1 cellular context compared by ENCODE assay signal in genomic region chr20:32764000-32764960, GRCh38.
TF ChIP-seq lines count a peak whose summit lies in the region.

No MANE protein-coding gene starts in this region.

TF ChIP-seq in K562, 482 proteins besides CTCF, POLR2A, EP300 and RAD21 (continued from another document):
- TF ChIP-seq NKRF (IDR thresholded peaks at IDR 0.05; ENCODE audit: borderline replicate concordance) (peak; percentile 44; the same call in 1 of the 2 replicates), MAZ (CRISPR knock-in tag; conservative IDR thresholded peaks at IDR 0.05 in 1 of 2, IDR thresholded peaks at IDR 0.05 in 1 of 2) (peak in 1 of 2 experiments; percentile 77; a peak in 2 of 4 replicates), MYC (IDR thresholded peaks at IDR 0.05; ENCODE audit: low read depth, low read length) (peak; percentile 51; the same call in 1 of the 2 replicates), MYC (CRISPR knock-in tag; IDR thresholded peaks at IDR 0.05; ENCODE audit: borderline replicate concordance, low read depth) (no peak), E2F5 (CRISPR knock-in tag; IDR thresholded peaks at IDR 0.05) (no peak), ZNF740 (CRISPR knock-in tag; IDR thresholded peaks at IDR 0.05) (0 out of 2 replicates have a peak, but pooled peaks have one; percentile 21), ZNF740 (tag; IDR thresholded peaks at IDR 0.05) (peak in 1 of 2 experiments; percentile 18; a peak in 1 of 4 replicates), BRF1 (IDR thresholded peaks at IDR 0.05; ENCODE audit: borderline replicate concordance, extremely low read depth, insufficient read length) (no peak), ZBTB1 (CRISPR knock-in tag; IDR thresholded peaks at IDR 0.05; ENCODE audit: borderline replicate concordance, low read depth) (no peak), ZKSCAN8 (CRISPR knock-in tag; IDR thresholded peaks at IDR 0.05) (peak; percentile 99), STAT6 (CRISPR knock-in tag; IDR thresholded peaks at IDR 0.05) (0 out of 2 replicates have a peak, but pooled peaks have one; percentile 51), HBP1 (CRISPR knock-in tag; IDR thresholded peaks at IDR 0.05) (no peak), MNT (conservative IDR thresholded peaks at IDR 0.05) (peak in 1 of 2 experiments; percentile 72; a peak in 2 of 4 replicates), RBFOX2 (IDR thresholded peaks at IDR 0.05; ENCODE audit: low read depth, low read length) (no peak; the same call in none of the 2 replicates), TRIM25 (IDR thresholded peaks at IDR 0.05; ENCODE audit: borderline replicate concordance) (no peak), GABPB1 (CRISPR knock-in tag; IDR thresholded peaks at IDR 0.05) (peak; percentile 19; the same call in 1 of the 2 replicates), TAF1 (IDR thresholded peaks at IDR 0.05; ENCODE audit: control insufficient read depth, extremely low read depth, insufficient read depth, low read length, severe bottlenecking) (peak; percentile 7), JUND (IDR thresholded peaks at IDR 0.05; ENCODE audit: borderline replicate concordance, low read depth, low read length) (no peak), JUND (tag; IDR thresholded peaks at IDR 0.05; ENCODE audit: borderline replicate concordance, low read depth, low read length) (no peak), ZNF143 (CRISPR knock-in tag; IDR thresholded peaks at IDR 0.05) (peak; percentile 49; the same call in 1 of the 2 replicates), ZFX (CRISPR knock-in tag; IDR thresholded peaks at IDR 0.05) (peak; percentile 40), EP400 (IDR thresholded peaks at IDR 0.05) (peak; percentile 47; the same call in 1 of the 2 replicates), SMAD3 (CRISPR knock-in tag; conservative IDR thresholded peaks at IDR 0.05) (no peak), ZNF79 (CRISPR knock-in tag; IDR thresholded peaks at IDR 0.05; ENCODE audit: low read depth) (no peak), USF2 (CRISPR knock-in tag; IDR thresholded peaks at IDR 0.05) (0 out of 2 replicates have a peak, but pooled peaks have one; percentile 29), GATAD2B (IDR thresholded peaks at IDR 0.05; ENCODE audit: borderline replicate concordance) (no peak), RAD51 (IDR thresholded peaks at IDR 0.05; ENCODE audit: borderline replicate concordance, low read depth) (peak; percentile 35; the same call in 1 of the 2 replicates), CHD1 (IDR thresholded peaks at IDR 0.05; ENCODE audit: low read length) (peak; percentile 21), CBFA2T3 (IDR thresholded peaks at IDR 0.05) (peak; percentile 16; the same call in 1 of the 2 replicates), ZFP91 (CRISPR knock-in tag; IDR thresholded peaks at IDR 0.05) (peak; percentile 10; the same call in 1 of the 2 replicates)
TF ChIP-seq in K562: peak in this region for 33.
